Comparison of ENCODE assay signal across 20 cellular contexts in genomic region chr4:153618831-153619230, GRCh38.
DNase-seq lines count a peak whose midpoint lies in the region; ATAC-seq and TF ChIP-seq lines count a peak whose summit lies in the region.
"Had no signal": no experiment of that assay in that cellular context is flagged by ENCODE, and none has a peak within 500 bp of the region (broad histone marks: within the 10 kb centered on the region; RNA-seq: fewer than 3 reads in every experiment).

No MANE protein-coding gene starts in this region.

- CTCF ChIA-PET in WTC11 (lab: Charles Lee): interaction anchor here (0.9 to 1.7 kb wide), 4 partner anchors 16 to 476 kb away, joined by 3 to 6 read pairs (median 4); no protein-coding TSS in a partner anchor

- H3K9me3 Mint-ChIP-seq in activated naive CD4-positive, alpha-beta T cell treated with anti-CD3 and anti-CD28 coated beads, Interleukin-2, amount 50 U/mL, for 24 hours: no peaks in the 10 kb centered on the region
- 0 out of 2 replicates have a peak, but pooled peaks cover 4% of the 10 kb centered on the region for H3K9me3 Mint-ChIP-seq in WTC11

- no peak for DNase-seq in activated naive CD4-positive, alpha-beta T cell treated with anti-CD3 and anti-CD28 coated beads, Interleukin-2, amount 50 U/mL, for 16 hours
- no peak for DNase-seq in WTC11 (ENCODE audit: low spot score)
- peak; percentile 34 to 51 for DNase-seq in foreskin fibroblast
- DNase-seq in AML-193 (lab: John Stamatoyannopoulos, UW): no peak
- no peak for DNase-seq in NCI-H1092 treated with DMSO at 0.1 percent for 48 hours (lab: John Stamatoyannopoulos, UW)
- DNase-seq in NCI-H226: no peak
- DNase-seq: DMS79; KBM-7; lower lobe of right lung; MV-4-11; NCI-H2029; NCI-H446; NK-92 treated with Interleukin-12 subunit alpha and Interleukin-12 subunit beta, amount 100 ng/mL, for 24 hours; Peyer's patch; stimulated activated naive CD8-positive, alpha-beta T cell treated with anti-CD3 and anti-CD28 coated beads, Interleukin-15, Interleukin-2, amounts not matched to agents 100 U/mL and 50 U/mL, for 24 hours; T-helper 9 cell; upper lobe of left lung had no signal

- POLR2A ChIA-PET in WTC11 (lab: Charles Lee): no interaction called here

- no peak overlapping the region for H3K4me3 ChIP-seq in foreskin fibroblast (ENCODE audit: low read depth in 1 of 2, low read length in 2 of 2)
- H3K4me3 ChIP-seq: A549, lower lobe of right lung, Peyer's patch, upper lobe of left lung had no signal

- peaks cover 39% of the 10 kb centered on the region for H3K4me1 Mint-ChIP-seq in activated naive CD4-positive, alpha-beta T cell treated with anti-CD3 and anti-CD28 coated beads, Interleukin-2, amount 50 U/mL, for 24 hours
- H3K4me1 Mint-ChIP-seq in WTC11: peaks cover 19% of the 10 kb centered on the region

- peak overlapping the region; percentile 48 for H3K27ac Mint-ChIP-seq in activated naive CD4-positive, alpha-beta T cell treated with anti-CD3 and anti-CD28 coated beads, Interleukin-2, amount 50 U/mL, for 24 hours
- H3K27ac Mint-ChIP-seq in WTC11: peak overlapping the region; percentile 0; the same call in 1 of the 2 replicates

- TF ChIP-seq CTCF in WTC11 (IDR thresholded peaks at IDR 0.05) (no peak), foreskin fibroblast (IDR thresholded peaks at IDR 0.05; ENCODE audit: low read depth, low read length) (no peak)

- no peaks in the 10 kb centered on the region for H3K27me3 Mint-ChIP-seq in activated naive CD4-positive, alpha-beta T cell treated with anti-CD3 and anti-CD28 coated beads, Interleukin-2, amount 50 U/mL, for 24 hours
- no peaks in the 10 kb centered on the region for H3K27me3 Mint-ChIP-seq in WTC11 (ENCODE audit: low read depth)

- H3K4me3 Mint-ChIP-seq in activated naive CD4-positive, alpha-beta T cell treated with anti-CD3 and anti-CD28 coated beads, Interleukin-2, amount 50 U/mL, for 24 hours: no peak overlapping the region
- no peak overlapping the region for H3K4me3 Mint-ChIP-seq in WTC11

- peaks cover 40% of the 10 kb centered on the region for H3K36me3 Mint-ChIP-seq in activated naive CD4-positive, alpha-beta T cell treated with anti-CD3 and anti-CD28 coated beads, Interleukin-2, amount 50 U/mL, for 24 hours
- peaks cover 58% of the 10 kb centered on the region for H3K36me3 Mint-ChIP-seq in WTC11

- ATAC-seq in WTC11: 0 out of 2 replicates have a peak, but pooled peaks have one; percentile 29
- ATAC-seq in HG02678 (IDR thresholded peaks at IDR 0.05; ENCODE audit: unreplicated experiment): no peak
- ATAC-seq: A549; lower lobe of right lung; stimulated activated naive CD8-positive, alpha-beta T cell treated with anti-CD3 and anti-CD28 coated beads, Interleukin-15, Interleukin-2, amounts not matched to agents 100 U/mL and 50 U/mL, for 24 hours had no signal

TF ChIP-seq in WTC11, 78 proteins besides CTCF, POLR2A, EP300 and RAD21:
- no peak for TF ChIP-seq E2F4 (CRISPR knock-in tag; IDR thresholded peaks at IDR 0.05; ENCODE audit: borderline replicate concordance, low read depth)
- no peak for TF ChIP-seq STAT6 (CRISPR knock-in tag; conservative IDR thresholded peaks at IDR 0.05; ENCODE audit: low read depth)
- TF ChIP-seq FOXK1 (CRISPR knock-in tag; IDR thresholded peaks at IDR 0.05): no peak
- no peak for TF ChIP-seq ZNF232 (CRISPR knock-in tag; IDR thresholded peaks at IDR 0.05)
TF ChIP-seq in WTC11: peak in this region for 0.

Comparison
In these comparisons a context has a peak if more than half of its experiments do, and no peak if none do; other contexts are left out.
1. DNase-seq: peak in foreskin fibroblast (2 of 2); none in activated naive CD4-positive, alpha-beta T cell treated with anti-CD3 and anti-CD28 coated beads, Interleukin-2, amount 50 U/mL, for 16 hours (single experiment), WTC11 (single experiment), AML-193 (0 of 2), NCI-H1092 treated with DMSO at 0.1 percent for 48 hours (single experiment) and NCI-H226 (single experiment).